14 cellular contexts compared by ENCODE assay signal in genomic region chr18:35118641-35119040, GRCh38.
A peak's percentile ranks its signal among the peaks of the same experiment; 100 is the strongest.
DNase-seq lines count a peak whose midpoint lies in the region; ATAC-seq and TF ChIP-seq lines count a peak whose summit lies in the region.
"Had no signal": no experiment of that assay in that cellular context is flagged by ENCODE, and none has a peak within 500 bp of the region (broad histone marks: within the 10 kb centered on the region; RNA-seq: fewer than 3 reads in every experiment).

No MANE protein-coding gene starts in this region.

- H3K9me3 ChIP-seq in heart right ventricle (no peaks in the 10 kb centered on the region), osteoblast (ENCODE audit: low read depth, low read length) (no peaks in the 10 kb centered on the region), transverse colon (no peaks in the 10 kb centered on the region)
- H3K9me3 ChIP-seq: ovary had no signal

- H3K36me3 Mint-ChIP-seq in activated T-cell treated with anti-CD3 and anti-CD28 coated beads, Interleukin-2, amount 50 U/mL, for 24 hours (ENCODE audit: low read depth): peaks cover 30% of the 10 kb centered on the region

- H3K4me3 Mint-ChIP-seq in activated T-cell treated with anti-CD3 and anti-CD28 coated beads, Interleukin-2, amount 50 U/mL, for 24 hours: no peak overlapping the region
- H3K4me3 Mint-ChIP-seq: activated naive CD8-positive, alpha-beta T cell treated with anti-CD3 and anti-CD28 coated beads, Interleukin-2, amount 10 ng/mL, durations not matched to agents 7 days and 5 days had no signal

- H3K4me3 ChIP-seq in heart right ventricle (no peak overlapping the region), osteoblast (ENCODE audit: insufficient read depth, low read length) (no peak overlapping the region), transverse colon (no peak overlapping the region)
- H3K4me3 ChIP-seq: ovary had no signal

- WGBS in heart right ventricle, 2 donors: 52 to 63% methylated on average over 3 of the region's 3 CpGs
- 91% methylated on average over 3 of the region's 3 CpGs; no CpG with 5 or more reads in 1 of the 2 donors for WGBS in transverse colon (ENCODE audit: low coverage in 1 of 2), 2 donors

- H3K4me1 ChIP-seq in heart right ventricle (peaks cover 17 to 79% (median 62%) of the 10 kb centered on the region in 9 donors), osteoblast (ENCODE audit: insufficient read depth, low read length) (peaks cover 15% of the 10 kb centered on the region), transverse colon (peaks cover 9 to 18% (median 15%) of the 10 kb centered on the region in 4 donors)

- H3K4me1 Mint-ChIP-seq in activated T-cell treated with anti-CD3 and anti-CD28 coated beads, Interleukin-2, amount 50 U/mL, for 24 hours (ENCODE audit: low read depth): peaks cover 74% of the 10 kb centered on the region

- intact Hi-C loops in heart right ventricle (cut with DNase I): no loop called here
- intact Hi-C loops in transverse colon (cut with DNase I; ENCODE audit: low total_unique reads): no loop called here

- TF ChIP-seq EP300 in transverse colon (IDR thresholded peaks at IDR 0.05; ENCODE audit: low read depth): no peak

- TF ChIP-seq POLR2A in transverse colon (IDR thresholded peaks at IDR 0.05): no peak

- H3K79me2 ChIP-seq in osteoblast (ENCODE audit: insufficient read depth, low read length): no peaks in the 10 kb centered on the region

- no peaks in the 10 kb centered on the region for H4K20me1 ChIP-seq in osteoblast (ENCODE audit: insufficient read depth, low read length)

- peak in 6 of 8 donors; percentile 19 to 58 (median 26) for ATAC-seq in heart right ventricle
- ATAC-seq in GM21786 (IDR thresholded peaks at IDR 0.05; ENCODE audit: unreplicated experiment): no peak
- ATAC-seq in GM18858 (IDR thresholded peaks at IDR 0.05; ENCODE audit: unreplicated experiment): no peak
- ATAC-seq: activated CD4-positive, CD25-positive, alpha-beta regulatory T cell treated with anti-CD3 and anti-CD28 coated beads, Interleukin-2, amount 50 U/mL, for 24 hours had no signal

- in situ Hi-C loops in transverse colon (cut with MboI; ENCODE audit: low pct_ligation_motif_present in 1 of 4, low pct_unique_long_range_greater_than_20kb in 1 of 4, low sequenced_read_pairs in 3 of 4): no loop called here

- peak overlapping the region; percentile 51 for H3K27ac Mint-ChIP-seq in activated T-cell treated with anti-CD3 and anti-CD28 coated beads, Interleukin-2, amount 50 U/mL, for 24 hours
- H3K27ac Mint-ChIP-seq: activated naive CD8-positive, alpha-beta T cell treated with anti-CD3 and anti-CD28 coated beads, Interleukin-2, amount 10 ng/mL, durations not matched to agents 7 days and 5 days had no signal

- no peak for DNase-seq in activated T-cell treated with anti-CD3 and anti-CD28 coated beads, Interleukin-2, amount 50 U/mL, for 24 hours
- no peak for DNase-seq in activated T-cell treated with anti-CD3 and anti-CD28 coated beads, Interleukin-2, amount 50 U/mL, for 1 hour
- DNase-seq in heart right ventricle (no peak), osteoblast (ENCODE audit: insufficient read length, low spot score, missing footprints) (no peak), transverse colon (no peak), NOMO-1 treated with DMSO at 0.1 percent for 48 hours (lab: John Stamatoyannopoulos, UW; ENCODE audit: unreplicated experiment) (no peak)
- DNase-seq: activated naive CD8-positive, alpha-beta T cell treated with anti-CD3 and anti-CD28 coated beads, Interleukin-2, amount 10 ng/mL, durations not matched to agents 7 days and 5 days; NCI-H1930; NCI-H69; ovary; T-helper 2 cell had no signal

- H3K27ac ChIP-seq in heart right ventricle (peak overlapping the region; percentile 5 to 89 (median 81)), osteoblast (ENCODE audit: low read depth, low read length) (no peak overlapping the region), transverse colon (peak overlapping the region; percentile 39 to 79 (median 70))

- H3K36me3 ChIP-seq in heart right ventricle: no peaks in the 10 kb centered on the region
- H3K36me3 ChIP-seq in osteoblast (ENCODE audit: insufficient read depth, low read length): no peaks in the 10 kb centered on the region
- no peaks in the 10 kb centered on the region for H3K36me3 ChIP-seq in transverse colon
- H3K36me3 ChIP-seq: ovary had no signal

- H2AFZ ChIP-seq in osteoblast (ENCODE audit: low read length): no peak overlapping the region

- peak overlapping the region; percentile 76 for H3K4me2 ChIP-seq in osteoblast (ENCODE audit: insufficient read depth, low read length)

- H3K9me3 Mint-ChIP-seq in activated T-cell treated with anti-CD3 and anti-CD28 coated beads, Interleukin-2, amount 50 U/mL, for 24 hours: peaks cover under 1% of the 10 kb centered on the region

- TF ChIP-seq CTCF in heart right ventricle (IDR thresholded peaks at IDR 0.05) (no peak), osteoblast (IDR thresholded peaks at IDR 0.05; ENCODE audit: extremely low read depth, low read depth, low read length) (no peak), transverse colon (IDR thresholded peaks at IDR 0.05) (no peak)

- no peaks in the 10 kb centered on the region for H3K27me3 ChIP-seq in heart right ventricle
- H3K27me3 ChIP-seq in osteoblast (ENCODE audit: insufficient read depth, low read length): no peaks in the 10 kb centered on the region
- H3K27me3 ChIP-seq in transverse colon: no peaks in the 10 kb centered on the region
- H3K27me3 ChIP-seq: ovary had no signal

- H3K27me3 Mint-ChIP-seq in activated T-cell treated with anti-CD3 and anti-CD28 coated beads, Interleukin-2, amount 50 U/mL, for 24 hours: no peaks in the 10 kb centered on the region
- H3K27me3 Mint-ChIP-seq: activated naive CD8-positive, alpha-beta T cell treated with anti-CD3 and anti-CD28 coated beads, Interleukin-2, amount 10 ng/mL, durations not matched to agents 7 days and 5 days had no signal

Comparison
In these comparisons a context has a peak if more than half of its experiments do, and no peak if none do; other contexts are left out.
1. ATAC-seq: peak in heart right ventricle (6 of 8); none in GM21786 (single experiment) and GM18858 (single experiment).